ENCODE assay signal across 18 cellular contexts in genomic region chr1:180945551-180945950, GRCh38. TPM values are rescaled to one million over a fixed set of nuclear protein-coding genes. Genes with fewer than 3 reads are reported as not detected.
"Had no signal": no experiment of that assay in that cellular context is flagged by ENCODE, and none has a peak within 500 bp of the region (broad histone marks: within the 10 kb centered on the region; RNA-seq: fewer than 3 reads in every experiment).

No MANE protein-coding gene starts in this region.

- ATAC-seq: activated CD8-positive, alpha-beta memory T cell treated with anti-CD3 and anti-CD28 coated beads, Interleukin-2, amount 10 ng/mL, durations not matched to agents 7 days and 5 days; activated T-helper 17 cell treated with anti-CD3 and anti-CD28 coated beads, Interleukin-2, amount 50 U/mL, for 72 hours; gastroesophageal sphincter; heart left ventricle; left ventricle myocardium superior had no signal

- DNase-seq: activated B cell treated with CpG ODN at 0.5 μM for 24 hours; activated CD4-positive, alpha-beta memory T cell treated with anti-CD3 and anti-CD28 coated beads for 36 hours; activated CD4-positive, alpha-beta T cell treated with anti-CD3 and anti-CD28 coated beads for 4 hours; activated CD8-positive, alpha-beta memory T cell treated with anti-CD3 and anti-CD28 coated beads, Interleukin-2, amount 10 ng/mL, durations not matched to agents 7 days and 5 days; activated naive CD4-positive, alpha-beta T cell; activated naive CD8-positive, alpha-beta T cell treated with anti-CD3 and anti-CD28 coated beads for 36 hours; activated T-cell treated with anti-CD3 and anti-CD28 coated beads, Interleukin-2, amount 50 U/mL, for 1 hour; amniotic stem cell; effector CD8-positive, alpha-beta T cell; heart left ventricle; left ventricle myocardium superior; occipital lobe; retina; stimulated activated CD4-positive, alpha-beta T cell treated with anti-CD3 and anti-CD28 coated beads, Interleukin-2, amount 100 ng/mL, for 24 hours; transverse colon had no signal

- H3K27me3 ChIP-seq: esophagus muscularis mucosa, gastroesophageal sphincter, heart left ventricle, transverse colon had no signal

- H3K4me3 ChIP-seq: esophagus muscularis mucosa, gastroesophageal sphincter, heart left ventricle, transverse colon had no signal

- H3K4me1 ChIP-seq: gastroesophageal sphincter, heart left ventricle, transverse colon had no signal

- H3K36me3 ChIP-seq: transverse colon had no signal

- H3K27ac ChIP-seq: esophagus muscularis mucosa, gastroesophageal sphincter, heart left ventricle, transverse colon had no signal

- H3K9me3 ChIP-seq: esophagus muscularis mucosa, gastroesophageal sphincter, heart left ventricle, transverse colon had no signal

RNA-seq across cellular contexts. Expression of gene KIAA1614, which starts 32.9 kb away (rescaled TPM):
- total RNA-seq: activated CD4-positive, alpha-beta memory T cell treated with anti-CD3 and anti-CD28 coated beads for 36 hours had no signal
